Comparison of ENCODE assay signal across 8 cellular contexts in genomic region chrX:112841820-112842157, GRCh38. TPM values are rescaled to one million over a fixed set of nuclear protein-coding genes. Genes with fewer than 3 reads are reported as not detected.
DNase-seq lines count a peak whose midpoint lies in the region; ATAC-seq, FAIRE-seq and TF ChIP-seq lines count a peak whose summit lies in the region.

No MANE protein-coding gene starts in this region.

- no peak overlapping the region for H3K27ac ChIP-seq in HepG2 (ENCODE audit: extremely low read length, insufficient read depth, low read length)
- peak overlapping the region; percentile 87 for H3K27ac ChIP-seq in temporal lobe (ENCODE audit: low read depth, low read length)

- H3K4me3 Mint-ChIP-seq in activated CD4-positive, alpha-beta T cell treated with anti-CD3 and anti-CD28 coated beads, Interleukin-2, amount 10 ng/mL, durations not matched to agents 7 days and 5 days, result peak overlapping the region; percentile 81
- H3K4me3 Mint-ChIP-seq in activated naive CD8-positive, alpha-beta T cell treated with anti-CD3 and anti-CD28 coated beads for 36 hours, result peak overlapping the region; percentile 59

- no peak for TF ChIP-seq POLR2A in HepG2 (IDR thresholded peaks at IDR 0.05; ENCODE audit: insufficient read depth in 1 of 2, low read depth in 2 of 2, low read length in 2 of 2)

- no peak for TF ChIP-seq EP300 in HepG2 (IDR thresholded peaks at IDR 0.05; ENCODE audit: low read depth in 2 of 2, low read length in 2 of 2)
- no peak for TF ChIP-seq EP300 in HepG2 (CRISPR knock-in tag; IDR thresholded peaks at IDR 0.05; ENCODE audit: borderline replicate concordance)

- peak overlapping the region in 2 of 3 experiments; percentile 20 to 65; a peak in 1 of 6 replicates for H3K4me3 ChIP-seq in HepG2 (replicated peaks in 1 of 3; ENCODE audit: insufficient read depth in 1 of 3, low read depth in 2 of 3, low read length in 3 of 3)

- H3K79me2 ChIP-seq in HepG2 (ENCODE audit: insufficient read depth, low read length), result no peaks in the 10 kb centered on the region

- peak overlapping the region; percentile 68 for H3K4me2 ChIP-seq in HepG2 (ENCODE audit: low read depth, low read length)

- intact Hi-C loops in HepG2 (cut with micrococcal nuclease; ENCODE audit: unreplicated experiment), result no loop called here

- ATAC-seq in HepG2 (no peak), HG02970 (IDR thresholded peaks at IDR 0.05; ENCODE audit: low FRiP score, unreplicated experiment) (no peak)

- no peak for FAIRE-seq in HepG2 (lab: Jason Lieb, UNC)

- in situ Hi-C loops in HepG2 (cut with HindIII; ENCODE audit: extremely low pct_ligation_motif_present, low pct_unique_long_range_greater_than_20kb), result no loop called here

- POLR2A ChIA-PET in activated CD4-positive, alpha-beta T cell treated with anti-CD3 and anti-CD28 coated beads, Interleukin-2, amount 10 ng/mL, durations not matched to agents 7 days and 5 days (lab: Charles Lee), result no interaction called here
- POLR2A ChIA-PET in HepG2 (lab: Yijun Ruan, JAX), result no interaction called here

- H3K27me3 ChIP-seq in HepG2 (ENCODE audit: control insufficient read depth in 1 of 2, insufficient read depth in 2 of 2, low read length in 2 of 2), result no peaks in the 10 kb centered on the region

- 23% methylated on average over 5 of the region's 5 CpGs for WGBS in HepG2 (ENCODE audit: low lambda C conversion rate)

- H3K36me3 ChIP-seq in HepG2 (replicated peaks in 1 of 2; ENCODE audit: control insufficient read depth in 1 of 2, insufficient read depth in 2 of 2, low read length in 2 of 2), result no peaks in the 10 kb centered on the region

- no peak for TF ChIP-seq RAD21 in HepG2 (CRISPR knock-in tag; IDR thresholded peaks at IDR 0.05)

- H3K27me3 Mint-ChIP-seq in activated CD4-positive, alpha-beta T cell treated with anti-CD3 and anti-CD28 coated beads, Interleukin-2, amount 10 ng/mL, durations not matched to agents 7 days and 5 days, result peaks cover 7% of the 10 kb centered on the region
- peaks cover 5% of the 10 kb centered on the region for H3K27me3 Mint-ChIP-seq in activated naive CD8-positive, alpha-beta T cell treated with anti-CD3 and anti-CD28 coated beads for 36 hours

- no peak overlapping the region for H3K9ac ChIP-seq in HepG2 (ENCODE audit: insufficient read depth, low read depth, low read length)

- no peak for TF ChIP-seq CTCF in HepG2 (CRISPR knock-in tag; IDR thresholded peaks at IDR 0.05)

- H3K9me3 ChIP-seq in HepG2 (ENCODE audit: low read length), result no peaks in the 10 kb centered on the region

- H2AFZ ChIP-seq in HepG2 (ENCODE audit: low read length), result peak overlapping the region; percentile 42

- CTCF ChIA-PET in activated CD4-positive, alpha-beta T cell treated with anti-CD3 and anti-CD28 coated beads, Interleukin-2, amount 10 ng/mL, durations not matched to agents 7 days and 5 days (lab: Charles Lee), result no interaction called here
- CTCF ChIA-PET in HepG2 (lab: Yijun Ruan, JAX; ENCODE audit: low intra/inter-chr PET ratio, low total read pairs), result no interaction called here

- peak overlapping the region; percentile 25 for H3K27ac Mint-ChIP-seq in activated CD4-positive, alpha-beta T cell treated with anti-CD3 and anti-CD28 coated beads, Interleukin-2, amount 10 ng/mL, durations not matched to agents 7 days and 5 days
- no peak overlapping the region for H3K27ac Mint-ChIP-seq in activated naive CD8-positive, alpha-beta T cell treated with anti-CD3 and anti-CD28 coated beads for 36 hours

- no TSS peak for BruUV-seq in HepG2 (replicated peaks; lab: Mats Ljungman, UMichigan)

- H3K4me1 Mint-ChIP-seq in activated CD4-positive, alpha-beta T cell treated with anti-CD3 and anti-CD28 coated beads, Interleukin-2, amount 10 ng/mL, durations not matched to agents 7 days and 5 days, result peaks cover 21% of the 10 kb centered on the region
- peaks cover 8% of the 10 kb centered on the region for H3K4me1 Mint-ChIP-seq in activated naive CD8-positive, alpha-beta T cell treated with anti-CD3 and anti-CD28 coated beads for 36 hours

- DNase-seq in activated CD4-positive, alpha-beta T cell treated with anti-CD3 and anti-CD28 coated beads, Interleukin-2, amount 10 ng/mL, durations not matched to agents 7 days and 5 days, result no peak
- no peak for DNase-seq in activated CD4-positive, alpha-beta T cell treated with anti-CD3 and anti-CD28 coated beads for 4 hours
- DNase-seq in activated naive CD8-positive, alpha-beta T cell treated with anti-CD3 and anti-CD28 coated beads for 36 hours, result no peak
- no peak for DNase-seq in HepG2 (ENCODE audit: low spot score)
- DNase-seq in NCI-H146 treated with DMSO at 0.1 percent for 48 hours (lab: John Stamatoyannopoulos, UW; ENCODE audit: unreplicated experiment), result no peak
- DNase-seq in COR-L47 (lab: John Stamatoyannopoulos, UW), result no peak

- H3K9me3 Mint-ChIP-seq in activated CD4-positive, alpha-beta T cell treated with anti-CD3 and anti-CD28 coated beads, Interleukin-2, amount 10 ng/mL, durations not matched to agents 7 days and 5 days, result no peaks in the 10 kb centered on the region
- H3K9me3 Mint-ChIP-seq in activated naive CD8-positive, alpha-beta T cell treated with anti-CD3 and anti-CD28 coated beads for 36 hours, result no peaks in the 10 kb centered on the region

- H4K20me1 ChIP-seq in HepG2 (ENCODE audit: insufficient read depth, low read length), result no peaks in the 10 kb centered on the region

- H3K4me1 ChIP-seq in HepG2 (ENCODE audit: insufficient read depth, low read length), result no peaks in the 10 kb centered on the region

- H3K36me3 Mint-ChIP-seq in activated CD4-positive, alpha-beta T cell treated with anti-CD3 and anti-CD28 coated beads, Interleukin-2, amount 10 ng/mL, durations not matched to agents 7 days and 5 days (ENCODE audit: low read depth), result no peaks in the 10 kb centered on the region
- no peaks in the 10 kb centered on the region for H3K36me3 Mint-ChIP-seq in activated naive CD8-positive, alpha-beta T cell treated with anti-CD3 and anti-CD28 coated beads for 36 hours

TF ChIP-seq in HepG2, 621 proteins besides CTCF, POLR2A, EP300 and RAD21 (continues in another document):
- no peak for TF ChIP-seq MBNL3 (CRISPR knock-in tag; conservative IDR thresholded peaks at IDR 0.05)
- TF ChIP-seq ZNF761 (CRISPR knock-in tag; conservative IDR thresholded peaks at IDR 0.05), result no peak
- no peak for TF ChIP-seq MYC (CRISPR knock-in tag; IDR thresholded peaks at IDR 0.05; ENCODE audit: borderline replicate concordance)
- TF ChIP-seq MAFK (conservative IDR thresholded peaks at IDR 0.05 in 1 of 2, IDR thresholded peaks at IDR 0.05 in 1 of 2; ENCODE audit: low read length in 2 of 2), result peak; percentile 42 to 76; a peak in 3 of 4 replicates
- no peak for TF ChIP-seq SALL1 (CRISPR knock-in tag; IDR thresholded peaks at IDR 0.05)
- TF ChIP-seq GMEB2 (CRISPR knock-in tag; IDR thresholded peaks at IDR 0.05; ENCODE audit: low read depth), result no peak
- no peak for TF ChIP-seq ZNF362 (CRISPR knock-in tag; IDR thresholded peaks at IDR 0.05; ENCODE audit: borderline replicate concordance)
- TF ChIP-seq SIN3A (IDR thresholded peaks at IDR 0.05; ENCODE audit: borderline replicate concordance, low read depth, low read length), result no peak

RNA-seq across cellular contexts. Expression of gene AMOT, which starts 1.2 kb away (rescaled TPM):
- total RNA-seq in activated CD4-positive, alpha-beta T cell treated with anti-CD3 and anti-CD28 coated beads, Interleukin-2, amount 10 ng/mL, durations not matched to agents 7 days and 5 days, result under 1 TPM; 0.69 to 0.79 TPM
- 1 to 10 TPM; 2.0 to 2.3 TPM for total RNA-seq in activated naive CD8-positive, alpha-beta T cell treated with anti-CD3 and anti-CD28 coated beads for 36 hours
- total RNA-seq in HepG2 (2016; rRNA removed; fragmentation: Illumina TruSeq; extraction: Trizol), result 0.83 and 0.91 TPM in 2 replicates
- 0.10 and 0.18 TPM in 2 replicates for total RNA-seq in HepG2 (2016; cell fraction: cytosol; rRNA removed; fragmentation: Illumina TruSeq; extraction: Trizol; ENCODE audit: low read depth)
- 1.00 and 1.2 TPM in 2 replicates for total RNA-seq in HepG2 (2016; cell fraction: insoluble cytoplasmic fraction; rRNA removed; fragmentation: Illumina TruSeq; extraction: Trizol)
- total RNA-seq in HepG2 (2016; cell fraction: membrane; rRNA removed; fragmentation: Illumina TruSeq; extraction: Trizol), result 0.28 and 0.79 TPM in 2 replicates
- 0.60 and 0.65 TPM in 2 replicates for total RNA-seq in HepG2 (2016; cell fraction: nucleus; rRNA removed; fragmentation: Illumina TruSeq; extraction: Trizol)
- 0.13 and 0.39 TPM in 2 replicates for polyA plus RNA-seq in HepG2 (2011; rRNA removed)
- 0.05 and 0.14 TPM in 2 replicates for polyA plus RNA-seq in HepG2 (2011; cell fraction: cytosol; rRNA removed)
- 0.05 and 0.29 TPM in 2 replicates for polyA plus RNA-seq in HepG2 (2011; cell fraction: nucleus; rRNA removed)
- polyA plus RNA-seq in HepG2 (2012), result 0.17 TPM in 1 of 2 replicates, not detected in the other
- polyA plus RNA-seq in HepG2 (2016; cell fraction: cytosol; fragmentation: Illumina TruSeq; extraction: Trizol; ENCODE audit: low read depth), result 0.03 and 0.06 TPM in 2 replicates
- 0.80 and 0.97 TPM in 2 replicates for polyA plus RNA-seq in HepG2 (2016; cell fraction: insoluble cytoplasmic fraction; fragmentation: Illumina TruSeq; extraction: Trizol; ENCODE audit: low read depth)
- 0.08 and 0.15 TPM in 2 replicates for polyA plus RNA-seq in HepG2 (2016; cell fraction: membrane; fragmentation: Illumina TruSeq; extraction: Trizol; ENCODE audit: low read depth)
- polyA plus RNA-seq in HepG2 (2016; cell fraction: nucleus; fragmentation: Illumina TruSeq; extraction: Trizol; ENCODE audit: insufficient read depth, low read depth), result 0.59 TPM in 2 replicates
- polyA minus RNA-seq in HepG2 (2011; rRNA and poly(A)+ RNA removed; ENCODE audit: low replicate concordance), result 0.72 TPM in 1 of 2 replicates, not detected in the other
- polyA minus RNA-seq in HepG2 (2011; cell fraction: cytosol; rRNA and poly(A)+ RNA removed), result 0.09 and 0.40 TPM in 2 replicates
- 0.13 and 0.87 TPM in 2 replicates for polyA minus RNA-seq in HepG2 (2011; cell fraction: nucleus; rRNA and poly(A)+ RNA removed)
- 15.5 TPM for total RNA-seq in temporal lobe
